Comparison of ENCODE assay signal across 17 cellular contexts in genomic region chr10:30854656-30855055, GRCh38.
DNase-seq lines count a peak whose midpoint lies in the region; ATAC-seq and TF ChIP-seq lines count a peak whose summit lies in the region.
"Had no signal": no experiment of that assay in that cellular context is flagged by ENCODE, and none has a peak within 500 bp of the region (broad histone marks: within the 10 kb centered on the region; RNA-seq: fewer than 3 reads in every experiment).

No MANE protein-coding gene starts in this region.

- H3K9me3 Mint-ChIP-seq in nephron (no peaks in the 10 kb centered on the region), chondrocyte (ENCODE audit: low read depth) (no peaks in the 10 kb centered on the region)

- H3K27ac ChIP-seq in left ventricle myocardium inferior (replicated peaks) = peak overlapping the region; percentile 78
- H3K27ac ChIP-seq: KMS-11, RWPE1 had no signal

- peaks cover 48% of the 10 kb centered on the region for H3K4me1 ChIP-seq in left ventricle myocardium inferior

- peaks cover 44% of the 10 kb centered on the region for H3K4me1 Mint-ChIP-seq in nephron
- H3K4me1 Mint-ChIP-seq in chondrocyte (ENCODE audit: low read depth) = peaks cover 7% of the 10 kb centered on the region

- no peak overlapping the region for H3K4me3 ChIP-seq in left ventricle myocardium inferior

- no peak overlapping the region for H3K4me3 Mint-ChIP-seq in nephron
- H3K4me3 Mint-ChIP-seq in chondrocyte (ENCODE audit: unreplicated experiment) = no peak overlapping the region

- no peak for DNase-seq in left ventricle myocardium inferior
- DNase-seq in left ventricle myocardium superior = no peak
- DNase-seq in brain pericyte (ENCODE audit: low read depth, low spot score) = peak; percentile 29
- DNase-seq in chondrocyte (ENCODE audit: low spot score) = no peak
- no peak for DNase-seq in kidney tubule cell (ENCODE audit: low spot score)
- DNase-seq in sciatic nerve (ENCODE audit: low spot score) = no peak
- DNase-seq: C1 segment of cervical spinal cord, DMS 273 treated with DMSO at 0.1 percent for 48 hours, GOT3, NCI-H187, NCI-H345, NCI-H526 treated with DMSO at 0.1 percent for 48 hours, PC-3 had no signal

- TF ChIP-seq CTCF in left ventricle myocardium inferior (IDR thresholded peaks at IDR 0.05; ENCODE audit: borderline replicate concordance) = no peak
- no peak for TF ChIP-seq CTCF in nephron (IDR thresholded peaks at IDR 0.05; ENCODE audit: unreplicated experiment in 3 of 3)
- TF ChIP-seq CTCF in chondrocyte (IDR thresholded peaks at IDR 0.05) = no peak

- H3K36me3 Mint-ChIP-seq in nephron (ENCODE audit: low read depth) (peaks cover 2% of the 10 kb centered on the region), chondrocyte (ENCODE audit: low read depth) (peaks cover 3% of the 10 kb centered on the region)

- no peaks in the 10 kb centered on the region for H3K27me3 ChIP-seq in left ventricle myocardium inferior (ENCODE audit: low read depth)

- no peaks in the 10 kb centered on the region for H3K9me3 ChIP-seq in left ventricle myocardium inferior (replicated peaks)

- intact Hi-C loops in left ventricle myocardium inferior (cut with micrococcal nuclease) (no loop called here), left ventricle myocardium superior (cut with micrococcal nuclease) (no loop called here), sciatic nerve (cut with DNase I) (no loop called here)

- H3K27ac Mint-ChIP-seq in nephron (peak overlapping the region; percentile 14 to 66 (median 20)), chondrocyte (ENCODE audit: unreplicated experiment) (no peak overlapping the region)

- ATAC-seq in left ventricle myocardium superior = no peak
- no peak for ATAC-seq in sciatic nerve
- ATAC-seq: HepG2, PC-3 had no signal

- H3K36me3 ChIP-seq in left ventricle myocardium inferior = peaks cover 8% of the 10 kb centered on the region

- H3K27me3 Mint-ChIP-seq in nephron (ENCODE audit: low read depth) = no peaks in the 10 kb centered on the region
- no peaks in the 10 kb centered on the region for H3K27me3 Mint-ChIP-seq in chondrocyte (ENCODE audit: low read depth)
